In the genomic region with DNA sequence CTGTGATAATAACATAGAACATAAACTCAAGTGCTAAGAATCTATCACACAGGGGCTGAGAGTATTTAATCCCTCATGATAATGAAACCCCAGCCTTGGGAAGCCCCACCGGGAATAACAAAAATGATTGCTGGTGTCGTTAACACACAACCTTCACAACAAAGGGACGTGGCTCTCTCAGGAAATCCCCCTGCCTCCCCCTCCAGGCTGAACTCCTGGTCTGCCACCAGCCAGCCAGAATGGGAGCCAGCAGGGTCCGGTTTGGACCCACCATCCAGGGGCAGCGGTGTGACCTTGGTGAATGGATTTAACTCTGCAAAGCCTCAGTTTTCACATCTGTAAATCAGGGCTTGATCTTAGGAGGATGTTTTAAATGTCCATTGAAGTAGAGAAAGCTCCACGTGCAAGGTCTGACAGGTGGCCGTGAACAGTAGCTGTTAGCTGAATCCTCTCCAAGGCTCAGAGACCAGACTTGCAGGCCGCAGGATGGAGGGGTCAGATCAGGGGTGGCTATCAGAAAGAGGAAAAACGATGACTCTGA, we compare ENCODE assay signal across 30 cellular contexts. TPM values are rescaled to one million over a fixed set of nuclear protein-coding genes. Genes with fewer than 3 reads are reported as not detected.
DNase-seq lines count a peak whose midpoint lies in the region; ATAC-seq, FAIRE-seq and TF ChIP-seq lines count a peak whose summit lies in the region.
"Had no signal": no experiment of that assay in that cellular context is flagged by ENCODE, and none has a peak within 500 bp of the region (broad histone marks: within the 10 kb centered on the region; RNA-seq: fewer than 3 reads in every experiment).

No MANE protein-coding gene starts in this region.

- CTCF ChIA-PET in H1 (lab: Charles Lee; ENCODE audit: partially characterized antibody) (interaction anchor here (1.2 to 3.7 kb wide), 4 partner anchors 8 to 35 kb away, joined by 3 to 15 read pairs (median 6); no protein-coding TSS in a partner anchor), mammary epithelial cell (lab: Charles Lee; ENCODE audit: low non-redundant PET) (no interaction called here)

- H2BK12ac ChIP-seq in H1 (ENCODE audit: low read depth, low read length): peak overlapping the region; percentile 78; the same call in 1 of the 2 replicates

- H3K27ac ChIP-seq in BLaER1: no peak overlapping the region
- H3K27ac ChIP-seq in H1 (ENCODE audit: low read depth, low read length): peak overlapping the region; percentile 71
- no peak overlapping the region for H3K27ac ChIP-seq in mammary epithelial cell (ENCODE audit: insufficient read depth, low read depth, low read length)
- H3K27ac ChIP-seq: C4-2B, cardiac muscle cell, left lung, prostate gland, suprapubic skin had no signal

- H2AK5ac ChIP-seq in H1 (ENCODE audit: low read depth, low read length): no peak overlapping the region; the same call in 1 of the 2 replicates

- no peak overlapping the region for H3K9ac ChIP-seq in BLaER1
- peak overlapping the region in 1 of 4 experiments; percentile 3; a peak in 1 of 7 replicates for H3K9ac ChIP-seq in H1 (replicated peaks in 1 of 4; ENCODE audit: extremely low read depth in 1 of 4, low read depth in 3 of 4, low read length in 3 of 4)
- no peak overlapping the region for H3K9ac ChIP-seq in mammary epithelial cell (ENCODE audit: insufficient read depth, low read length)

- H3K27me3 ChIP-seq in BLaER1 (peaks cover 13% of the 10 kb centered on the region; the same call in 1 of the 2 replicates), H7 (ENCODE audit: control insufficient read depth, insufficient read depth, low read length) (no peaks in the 10 kb centered on the region), H1 (replicated peaks in 1 of 4; ENCODE audit: control insufficient read depth in 3 of 4, extremely low read depth in 1 of 4, insufficient read depth in 3 of 4, low read length in 3 of 4) (no peaks in the 10 kb centered on the region), mammary epithelial cell (ENCODE audit: insufficient read depth, low read length) (no peaks in the 10 kb centered on the region)
- H3K27me3 ChIP-seq: cardiac muscle cell, colonic mucosa had no signal

- H3K9me3 Mint-ChIP-seq in natural killer cell (no peaks in the 10 kb centered on the region), glutamatergic neuron (ENCODE audit: unreplicated experiment) (peaks cover 9% of the 10 kb centered on the region)
- H3K9me3 Mint-ChIP-seq: activated naive CD4-positive, alpha-beta T cell treated with anti-CD3 and anti-CD28 coated beads, Interleukin-2, amount 50 U/mL, for 72 hours; activated T-helper 17 cell treated with anti-CD3 and anti-CD28 coated beads, Interleukin-2, amount 50 U/mL, for 72 hours had no signal

- no peaks in the 10 kb centered on the region for H3K36me3 Mint-ChIP-seq in natural killer cell
- no peaks in the 10 kb centered on the region for H3K36me3 Mint-ChIP-seq in glutamatergic neuron (ENCODE audit: unreplicated experiment)
- H3K36me3 Mint-ChIP-seq: activated naive CD4-positive, alpha-beta T cell treated with anti-CD3 and anti-CD28 coated beads, Interleukin-2, amount 50 U/mL, for 72 hours; T-cell had no signal

- 61% methylated on average over 9 of the region's 9 CpGs; no CpG with 5 or more reads in 1 of the 2 experiments for WGBS in H1 (ENCODE audit: extremely low coverage in 1 of 2, insufficient coverage in 1 of 2, insufficient read length in 1 of 2, insufficient replicate concordance in 2 of 2, low coverage in 1 of 2, low lambda C conversion rate in 2 of 2, missing lambda C conversion rate in 1 of 2), 2 experiments
- 84% methylated on average over 9 of the region's 9 CpGs for WGBS in mammary epithelial cell (ENCODE audit: low coverage, missing lambda C conversion rate)

- dilution Hi-C loops in mammary epithelial cell (cut with HindIII; ENCODE audit: low sequenced_read_pairs): no loop called here

- peak in 1 of 2 experiments; percentile 37; a peak in 1 of 3 replicates for TF ChIP-seq POLR2A in H1 (IDR thresholded peaks at IDR 0.05; ENCODE audit: control extremely low read depth in 1 of 2, low read depth in 2 of 2, low read length in 2 of 2)

- no peak overlapping the region for H3K4ac ChIP-seq in H1 (replicated peaks; ENCODE audit: insufficient read length, low read depth, low read length)

- H3K79me2 ChIP-seq in H1 (ENCODE audit: control insufficient read depth in 1 of 2, insufficient read depth in 2 of 2, low read length in 2 of 2): no peaks in the 10 kb centered on the region
- H3K79me2 ChIP-seq in mammary epithelial cell (ENCODE audit: insufficient read depth, low read length): no peaks in the 10 kb centered on the region

- H3K9me3 ChIP-seq in BLaER1: no peaks in the 10 kb centered on the region
- H3K9me3 ChIP-seq in H1 (ENCODE audit: insufficient read depth in 2 of 2, low read depth in 1 of 2, low read length in 1 of 2): 0 out of 4 replicates have a peak, but pooled peaks cover 0 to 4% of the 10 kb centered on the region in 2 experiments
- no peaks in the 10 kb centered on the region for H3K9me3 ChIP-seq in mammary epithelial cell (replicated peaks; ENCODE audit: insufficient read depth, low read length)
- H3K9me3 ChIP-seq: colonic mucosa, left lung, prostate gland, suprapubic skin had no signal

- POLR2A ChIA-PET in H1 (lab: Charles Lee; ENCODE audit: partially characterized antibody): interaction anchor here (0.6 to 1.3 kb wide), 2 partner anchors 22 to 368 kb away, joined by 3 to 4 read pairs; no protein-coding TSS in a partner anchor

- no peak overlapping the region for H3K14ac ChIP-seq in H1 (ENCODE audit: insufficient read length)

- peak; percentile 42 for FAIRE-seq in H1 (lab: Jason Lieb, UNC)
- FAIRE-seq: frontal cortex, GM18507, RCC 7860, urothelium cell line had no signal

- H2BK120ac ChIP-seq in H1 (replicated peaks; ENCODE audit: low read depth, low read length): no peak overlapping the region

- H4K20me1 ChIP-seq in BLaER1 (no peaks in the 10 kb centered on the region), H1 (replicated peaks in 1 of 2; ENCODE audit: control insufficient read depth in 1 of 2, insufficient read depth in 2 of 2, low read length in 2 of 2) (no peaks in the 10 kb centered on the region), mammary epithelial cell (ENCODE audit: insufficient read depth, low read length) (no peaks in the 10 kb centered on the region)

- no peaks in the 10 kb centered on the region for H3K36me3 ChIP-seq in BLaER1
- no peaks in the 10 kb centered on the region for H3K36me3 ChIP-seq in H7 (replicated peaks; ENCODE audit: control insufficient read depth, insufficient read depth, low read length)
- no peaks in the 10 kb centered on the region for H3K36me3 ChIP-seq in H1 (ENCODE audit: control insufficient read depth in 2 of 4, insufficient read depth in 4 of 4, low read length in 3 of 4)
- no peaks in the 10 kb centered on the region for H3K36me3 ChIP-seq in mammary epithelial cell (ENCODE audit: insufficient read depth, low read length)
- H3K36me3 ChIP-seq: cardiac muscle cell, colonic mucosa, left lung, prostate gland, suprapubic skin had no signal

- DNase-seq in H7: peak; percentile 73
- peak; percentile 29 for DNase-seq in NCI-H2227 treated with DMSO at 0.1 percent for 48 hours (lab: John Stamatoyannopoulos, UW)
- no peak for DNase-seq in H1 (ENCODE audit: low read depth in 1 of 2, low spot score in 2 of 2)
- no peak for DNase-seq in natural killer cell
- no peak for DNase-seq in mammary epithelial cell
- no peak for DNase-seq in glutamatergic neuron
- DNase-seq: activated CD4-positive, alpha-beta T cell treated with anti-CD3 and anti-CD28 coated beads, Interleukin-2, amount 50 U/mL, for 48 hours; activated CD8-positive, alpha-beta memory T cell treated with anti-CD3 and anti-CD28 coated beads, Interleukin-2, amount 50 U/mL, for 4 hours; anterior cingulate cortex; hippocampal formation; Kasumi-1; NCI-H187 treated with DMSO at 0.1 percent for 48 hours; NCI-H510A treated with DMSO at 0.1 percent for 48 hours; stimulated activated naive CD4-positive, alpha-beta T cell; T-cell had no signal

- H3K79me1 ChIP-seq in H1 (ENCODE audit: low read depth, low read length): no peaks in the 10 kb centered on the region

- no peak overlapping the region for H2AFZ ChIP-seq in H1 (ENCODE audit: low read length)
- H2AFZ ChIP-seq in mammary epithelial cell (ENCODE audit: low read depth, low read length): no peak overlapping the region

- peaks cover 7 to 13% of the 10 kb centered on the region in 2 donors for H3K27me3 Mint-ChIP-seq in natural killer cell (ENCODE audit: low read depth in 2 of 2)
- peaks cover 4% of the 10 kb centered on the region for H3K27me3 Mint-ChIP-seq in glutamatergic neuron (ENCODE audit: unreplicated experiment)
- H3K27me3 Mint-ChIP-seq: activated T-helper 17 cell treated with anti-CD3 and anti-CD28 coated beads, Interleukin-2, amount 50 U/mL, for 72 hours had no signal

- H3K4me3 Mint-ChIP-seq in natural killer cell (no peak overlapping the region), glutamatergic neuron (ENCODE audit: unreplicated experiment) (no peak overlapping the region)
- H3K4me3 Mint-ChIP-seq: activated T-helper 17 cell treated with anti-CD3 and anti-CD28 coated beads, Interleukin-2, amount 50 U/mL, for 72 hours; T-cell had no signal

- H4K5ac ChIP-seq in H1 (ENCODE audit: insufficient read length, low read depth, low read length): no peak overlapping the region

- H3K4me3 ChIP-seq in BLaER1 (no peak overlapping the region), H7 (ENCODE audit: insufficient read depth, low read depth, low read length) (no peak overlapping the region), H1 (ENCODE audit: extremely low read depth in 1 of 4, insufficient read depth in 2 of 4, low read depth in 3 of 4, low read length in 4 of 4) (no peak overlapping the region), mammary epithelial cell (replicated peaks in 1 of 3; ENCODE audit: insufficient read depth in 1 of 3, low read depth in 2 of 3, low read length in 3 of 3) (no peak overlapping the region)
- H3K4me3 ChIP-seq: cardiac muscle cell, colonic mucosa, left lung, prostate gland, suprapubic skin had no signal

- TF ChIP-seq CTCF in H1 (IDR thresholded peaks at IDR 0.05; ENCODE audit: control extremely low read depth in 1 of 3, insufficient read depth in 1 of 3, low read depth in 1 of 3, low read length in 3 of 3) (no peak), natural killer cell (IDR thresholded peaks at IDR 0.05) (no peak), mammary epithelial cell (conservative IDR thresholded peaks at IDR 0.05 in 1 of 2, IDR thresholded peaks at IDR 0.05 in 1 of 2; ENCODE audit: extremely low read depth in 1 of 2, insufficient read depth in 1 of 2, low read depth in 1 of 2, low read length in 2 of 2) (no peak), glutamatergic neuron (IDR thresholded peaks at IDR 0.05; ENCODE audit: partially characterized antibody, unreplicated experiment) (no peak)

- no peak for TF ChIP-seq RAD21 in H1 (IDR thresholded peaks at IDR 0.05 in 1 of 2, conservative IDR thresholded peaks at IDR 0.05 in 1 of 2; ENCODE audit: low read depth in 2 of 2, low read length in 2 of 2)

- H3K18ac ChIP-seq in H1 (ENCODE audit: extremely low read depth, low read length): no peak overlapping the region

- H3K4me1 ChIP-seq in BLaER1 (peaks cover 87% of the 10 kb centered on the region), H1 (replicated peaks in 1 of 4; ENCODE audit: control insufficient read depth in 3 of 4, insufficient read depth in 4 of 4, low read length in 3 of 4) (peaks cover 12 to 32% (median 16%) of the 10 kb centered on the region in 4 experiments), mammary epithelial cell (ENCODE audit: insufficient read depth, low read length) (peaks cover 12% of the 10 kb centered on the region)
- H3K4me1 ChIP-seq: left lung, prostate gland had no signal

- no peak overlapping the region for H3K27ac Mint-ChIP-seq in natural killer cell
- no peak overlapping the region for H3K27ac Mint-ChIP-seq in glutamatergic neuron (ENCODE audit: unreplicated experiment)
- H3K27ac Mint-ChIP-seq: activated naive CD4-positive, alpha-beta T cell treated with anti-CD3 and anti-CD28 coated beads, Interleukin-2, amount 50 U/mL, for 72 hours; activated T-helper 17 cell treated with anti-CD3 and anti-CD28 coated beads, Interleukin-2, amount 50 U/mL, for 72 hours; T-cell had no signal

- no peak overlapping the region for H2BK20ac ChIP-seq in H1 (ENCODE audit: low read length)

- H3K4me1 Mint-ChIP-seq in natural killer cell (peaks cover 7 to 14% of the 10 kb centered on the region in 2 donors), glutamatergic neuron (ENCODE audit: low read depth, unreplicated experiment) (peaks cover 7% of the 10 kb centered on the region)

- intact Hi-C loops in natural killer cell (cut with micrococcal nuclease): no loop called here
- intact Hi-C loops in mammary epithelial cell (cut with micrococcal nuclease): no loop called here

- 0 out of 2 replicates have a peak overlapping the region, but pooled peaks have one; percentile 18 for H2BK5ac ChIP-seq in H1 (ENCODE audit: low read depth, low read length)

- no TSS peak for BruUV-seq in mammary epithelial cell (replicated peaks; lab: Mats Ljungman, UMichigan)

- H4K8ac ChIP-seq in H1 (ENCODE audit: extremely low read depth, insufficient read depth, low read length): no peak overlapping the region

- no peak overlapping the region for H3K23ac ChIP-seq in H1 (ENCODE audit: insufficient read length)

- no peaks in the 10 kb centered on the region for H3K23me2 ChIP-seq in H1 (ENCODE audit: low read depth, low read length)

- ATAC-seq in GM21529 (IDR thresholded peaks at IDR 0.05; ENCODE audit: unreplicated experiment) (no peak), natural killer cell (no peak)
- ATAC-seq: activated naive CD4-positive, alpha-beta T cell treated with anti-CD3 and anti-CD28 coated beads, Interleukin-2, amount 50 U/mL, for 72 hours; activated T-helper 17 cell treated with anti-CD3 and anti-CD28 coated beads, Interleukin-2, amount 50 U/mL, for 72 hours; esophagus mucosa; left lung; T-cell had no signal

- H2BK15ac ChIP-seq in H1 (ENCODE audit: low read length): no peak overlapping the region

- no peak overlapping the region for H3K56ac ChIP-seq in H1 (replicated peaks; ENCODE audit: insufficient read length, low read depth, low read length)

- in situ Hi-C loops in mammary epithelial cell (cut with MboI; ENCODE audit: low sequenced_read_pairs in 2 of 2): no loop called here

- TF ChIP-seq EP300 in H1 (IDR thresholded peaks at IDR 0.05; ENCODE audit: borderline replicate concordance in 1 of 2, low read depth in 2 of 2, low read length in 2 of 2): 0 out of 3 replicates have a peak, but pooled peaks of 1 of the 2 experiments have one; percentile 49

- H4K91ac ChIP-seq in H1 (replicated peaks; ENCODE audit: insufficient read length, low read length): no peak overlapping the region

- H3K4me2 ChIP-seq in BLaER1: peak overlapping the region; percentile 74
- H3K4me2 ChIP-seq in H1 (ENCODE audit: insufficient read depth in 1 of 2, low read depth in 2 of 2, low read length in 2 of 2): no peak overlapping the region; a peak in 1 of 4 replicates
- H3K4me2 ChIP-seq in mammary epithelial cell (ENCODE audit: insufficient read depth, low read depth, low read length): no peak overlapping the region

RNA-seq across cellular contexts. Expression of a gene that starts 46.5 kb away (rescaled TPM):
- 1.6 and 1.9 TPM in 2 replicates for total RNA-seq in H7 (2014; rRNA removed; shearing (Covaris generic))
- total RNA-seq in H1 (2021; fragmentation: NEBNext Ultra II Directional; extraction: Animal tissue kit (Norgen Biotek cat#: 25700)): 2.8 and 3.0 TPM in 2 replicates
- polyA plus RNA-seq in H1 (2011; rRNA removed) (3.0 TPM in 2 replicates), mammary epithelial cell (0.87 TPM)
- 3.6 TPM for polyA plus RNA-seq in H1 (2011; cell fraction: cytosol; rRNA removed)
- polyA plus RNA-seq in H1 (2011; cell fraction: nucleus; rRNA removed): 5.9 TPM
- 2.9 to 4.0 TPM (median 3.3 TPM) in 4 replicates for polyA plus RNA-seq in H1 (2012, experiment 1 of 2)
- 2.2 TPM for polyA plus RNA-seq in H1 (2012, experiment 2 of 2)
- polyA plus RNA-seq in H1 (2013, experiment 1 of 2): 0.95 TPM
- polyA plus RNA-seq in H1 (2013, experiment 2 of 2): 1.2 TPM
- 2.7 and 4.9 TPM in 2 replicates for polyA minus RNA-seq in H1 (2011; rRNA and poly(A)+ RNA removed)
- 1.2 TPM for polyA minus RNA-seq in H1 (2011; cell fraction: cytosol; rRNA and poly(A)+ RNA removed)
- polyA minus RNA-seq in H1 (2011; cell fraction: nucleus; rRNA and poly(A)+ RNA removed): 9.1 TPM
- total RNA-seq in natural killer cell (1 to 10 TPM in 2 of 3 donors, under 1 TPM in 1; 0.71 to 2.8 (median 1.3) TPM), mammary epithelial cell (under 1 TPM; 0.28 to 0.67 TPM), glutamatergic neuron (ENCODE audit: unreplicated experiment) (7.5 TPM)
- polyA minus RNA-seq in mammary epithelial cell: 3.9 TPM

Comparison
In these comparisons a context has a peak if more than half of its experiments do, and no peak if none do; other contexts are left out.
1. DNase-seq: peak in H7 (single experiment) and NCI-H2227 treated with DMSO at 0.1 percent for 48 hours (single experiment); none in H1 (0 of 2), natural killer cell (single experiment), mammary epithelial cell (single experiment) and glutamatergic neuron (single experiment).